17 cellular contexts compared by ENCODE assay signal in genomic region chr19:29634731-29635130, GRCh38. TPM values are rescaled to one million over a fixed set of nuclear protein-coding genes. Genes with fewer than 3 reads are reported as not detected.
DNase-seq lines count a peak whose midpoint lies in the region; ATAC-seq and TF ChIP-seq lines count a peak whose summit lies in the region.
"Had no signal": no experiment of that assay in that cellular context is flagged by ENCODE, and none has a peak within 500 bp of the region (broad histone marks: within the 10 kb centered on the region; RNA-seq: fewer than 3 reads in every experiment).

No MANE protein-coding gene starts in this region.

- H3K9me3 ChIP-seq in SK-N-SH (no peaks in the 10 kb centered on the region), BLaER1 (no peaks in the 10 kb centered on the region), neuronal stem cell (replicated peaks in 1 of 2; ENCODE audit: control insufficient read depth in 2 of 2, insufficient read depth in 1 of 2, low read depth in 1 of 2, low read length in 2 of 2) (no peaks in the 10 kb centered on the region)
- H3K9me3 ChIP-seq: A549, HAP-1 had no signal

- H3K4me3 Mint-ChIP-seq in chondrocyte (ENCODE audit: unreplicated experiment): no peak overlapping the region
- H3K4me3 Mint-ChIP-seq: CD8-positive, alpha-beta T cell had no signal

- no peak overlapping the region for H3K14ac ChIP-seq in neuronal stem cell (ENCODE audit: low read length)

- H3K36me3 ChIP-seq in SK-N-SH (replicated peaks in 1 of 2; ENCODE audit: control insufficient read depth in 1 of 2, insufficient read depth in 2 of 2, low read length in 1 of 2) (no peaks in the 10 kb centered on the region), BLaER1 (no peaks in the 10 kb centered on the region), neuronal stem cell (replicated peaks in 1 of 2; ENCODE audit: control insufficient read depth in 2 of 2, insufficient read depth in 2 of 2, low read length in 2 of 2) (no peaks in the 10 kb centered on the region)
- H3K36me3 ChIP-seq: HAP-1 had no signal

- H3K4ac ChIP-seq in neuronal stem cell (ENCODE audit: low read length): no peak overlapping the region

- H3K23ac ChIP-seq in neuronal stem cell (ENCODE audit: low read depth, low read length, poor library complexity): no peak overlapping the region

- H2BK15ac ChIP-seq in neuronal stem cell (ENCODE audit: low read length): no peak overlapping the region

- H3K9me2 ChIP-seq in SK-N-SH: no peaks in the 10 kb centered on the region

- no peak overlapping the region for H2BK12ac ChIP-seq in neuronal stem cell (ENCODE audit: low read length)

- H3K4me2 ChIP-seq in SK-N-SH (no peak overlapping the region), BLaER1 (peak overlapping the region; percentile 48), neuronal stem cell (ENCODE audit: insufficient read depth, low read length, poor library complexity, severe bottlenecking) (no peak overlapping the region)
- H3K4me2 ChIP-seq: A549 had no signal

- H3K27ac Mint-ChIP-seq in chondrocyte (ENCODE audit: unreplicated experiment): no peak overlapping the region
- H3K27ac Mint-ChIP-seq: CD8-positive, alpha-beta T cell had no signal

- POLR2A ChIA-PET in SK-N-SH (lab: Yijun Ruan, JAX): interaction anchor here (0.5 kb wide), 1 partner anchor 1513 kb away, joined by 3 read pairs; no protein-coding TSS in a partner anchor

- CTCF ChIA-PET in SK-N-SH (lab: Yijun Ruan, JAX): interaction anchor here (1.7 to 2.6 kb wide), 3 partner anchors 24 to 82 kb away, joined by 5 to 9 read pairs (median 8); no protein-coding TSS in a partner anchor

- no peak for TF ChIP-seq RAD21 in SK-N-SH (IDR thresholded peaks at IDR 0.05; ENCODE audit: low read length)

- no peaks in the 10 kb centered on the region for H3K4me1 ChIP-seq in SK-N-SH (ENCODE audit: control insufficient read depth in 1 of 2, insufficient read depth in 2 of 2, low read depth in 1 of 2, low read length in 1 of 2)
- peaks cover 61% of the 10 kb centered on the region for H3K4me1 ChIP-seq in BLaER1
- peaks cover 0 to 2% of the 10 kb centered on the region in 2 donors for H3K4me1 ChIP-seq in neuronal stem cell (ENCODE audit: control insufficient read depth in 2 of 2, insufficient read depth in 1 of 2, low read depth in 1 of 2, low read length in 2 of 2)
- H3K4me1 ChIP-seq: A549, HAP-1 had no signal

- no peaks in the 10 kb centered on the region for H3K27me3 Mint-ChIP-seq in chondrocyte (ENCODE audit: low read depth)

- H4K91ac ChIP-seq in neuronal stem cell (ENCODE audit: low read depth, low read length, poor library complexity): no peak overlapping the region

- no peak for ATAC-seq in SK-N-SH treated with all-trans-retinoic acid at 6 μM for 48 hours
- no peak for ATAC-seq in GM18511 (IDR thresholded peaks at IDR 0.05; ENCODE audit: unreplicated experiment)
- ATAC-seq: A549; CD8-positive, alpha-beta T cell; HepG2 had no signal

- H2AK5ac ChIP-seq in neuronal stem cell (ENCODE audit: low read depth, low read length): no peak overlapping the region

- peak overlapping the region; percentile 45 for H2BK5ac ChIP-seq in neuronal stem cell (ENCODE audit: low read length)

- no peak overlapping the region for H3K4me3 ChIP-seq in SK-N-SH (ENCODE audit: low read depth in 2 of 2, low read length in 1 of 2)
- no peak overlapping the region for H3K4me3 ChIP-seq in BLaER1
- H3K4me3 ChIP-seq in neuronal stem cell (ENCODE audit: low read length in 2 of 2): no peak overlapping the region
- H3K4me3 ChIP-seq: A549, HAP-1 had no signal

- H3K18ac ChIP-seq in neuronal stem cell (ENCODE audit: low read length): no peak overlapping the region

- no peaks in the 10 kb centered on the region; the same call in 1 of the 2 replicates for H3K27me3 ChIP-seq in SK-N-SH (ENCODE audit: insufficient read depth)
- H3K27me3 ChIP-seq in BLaER1: no peaks in the 10 kb centered on the region
- H3K27me3 ChIP-seq in neuronal stem cell (ENCODE audit: control insufficient read depth in 3 of 3, insufficient read depth in 3 of 3, low read depth in 1 of 3, low read length in 3 of 3): peaks cover 0 to 12% (median 0%) of the 10 kb centered on the region in 3 experiments

- H3K27ac ChIP-seq in SK-N-SH (ENCODE audit: low read depth in 2 of 2, low read length in 1 of 2) (no peak overlapping the region), BLaER1 (no peak overlapping the region), neuronal stem cell (replicated peaks; ENCODE audit: low read length) (no peak overlapping the region)
- H3K27ac ChIP-seq: 22Rv1, A549 had no signal

- H2BK120ac ChIP-seq in neuronal stem cell (ENCODE audit: low read depth, low read length): no peak overlapping the region

- H3K9ac ChIP-seq in SK-N-SH (no peak overlapping the region), BLaER1 (no peak overlapping the region), neuronal stem cell (ENCODE audit: low read depth, low read length, poor library complexity) (no peak overlapping the region)

- peaks cover 3% of the 10 kb centered on the region for H3K9me3 Mint-ChIP-seq in chondrocyte (ENCODE audit: low read depth)
- H3K9me3 Mint-ChIP-seq: CD8-positive, alpha-beta T cell had no signal

- DNase-seq in SK-N-SH (peak; percentile 3), chondrocyte (ENCODE audit: low spot score) (peak; percentile 30), neuronal stem cell (ENCODE audit: low spot score) (no peak), NCI-H524 (lab: John Stamatoyannopoulos, UW) (no peak)
- DNase-seq: AML-193; Calu3; CD8-positive, alpha-beta T cell; DMS79 treated with DMSO at 0.1 percent for 48 hours; GF-D8; GOT3 had no signal

- no peaks in the 10 kb centered on the region for H3F3A ChIP-seq in SK-N-SH (replicated peaks; ENCODE audit: insufficient read depth)

- no peaks in the 10 kb centered on the region for H3K36me3 Mint-ChIP-seq in chondrocyte (ENCODE audit: low read depth)
- H3K36me3 Mint-ChIP-seq: CD8-positive, alpha-beta T cell had no signal

- no peaks in the 10 kb centered on the region for H3K79me2 ChIP-seq in SK-N-SH (ENCODE audit: insufficient read depth)

- WGBS in SK-N-SH (ENCODE audit: low lambda C conversion rate): 17% methylated on average over 3 of the region's 3 CpGs
- no CpG with 5 or more reads among the region's 3 CpGs for WGBS in neuronal stem cell (ENCODE audit: extremely low coverage in 2 of 2, insufficient read length in 2 of 2, insufficient replicate concordance in 1 of 2), 2 donors

- no peaks in the 10 kb centered on the region for H3K79me1 ChIP-seq in neuronal stem cell (ENCODE audit: low read depth, low read length)

- peaks cover 2% of the 10 kb centered on the region for H3K4me1 Mint-ChIP-seq in chondrocyte (ENCODE audit: low read depth)

- no peak for TF ChIP-seq CTCF in SK-N-SH (IDR thresholded peaks at IDR 0.05)
- TF ChIP-seq CTCF in chondrocyte (IDR thresholded peaks at IDR 0.05): no peak

- no peak overlapping the region for H4K8ac ChIP-seq in neuronal stem cell (ENCODE audit: low read depth, low read length)

- no peak for TF ChIP-seq EP300 in SK-N-SH (IDR thresholded peaks at IDR 0.05; ENCODE audit: borderline replicate concordance in 1 of 2, low read depth in 1 of 2, low read length in 1 of 2)

- H4K20me1 ChIP-seq in SK-N-SH (ENCODE audit: insufficient read depth): no peaks in the 10 kb centered on the region
- H4K20me1 ChIP-seq in BLaER1: no peaks in the 10 kb centered on the region

- H2AFZ ChIP-seq in SK-N-SH (ENCODE audit: low read depth) (no peak overlapping the region), neuronal stem cell (ENCODE audit: low read length) (no peak overlapping the region)

TF ChIP-seq in SK-N-SH, 30 proteins besides CTCF, POLR2A, EP300 and RAD21 (continues in another document):
- TF ChIP-seq IRF3 (IDR thresholded peaks at IDR 0.05; ENCODE audit: low read depth, low read length): no peak
- TF ChIP-seq RFX5 (IDR thresholded peaks at IDR 0.05; ENCODE audit: low read length): no peak
- no peak for TF ChIP-seq NRF1 (IDR thresholded peaks at IDR 0.05; ENCODE audit: low read depth, low read length)
- TF ChIP-seq TAF1 (IDR thresholded peaks at IDR 0.05; ENCODE audit: borderline replicate concordance, low read depth, low read length): no peak

TF ChIP-seq in SK-N-SH treated with all-trans-retinoic acid at 6 μM for 48 hours, 23 proteins besides CTCF, POLR2A, EP300 and RAD21:
- TF ChIP-seq TOX (CRISPR knock-in tag; IDR thresholded peaks at IDR 0.05; ENCODE audit: borderline replicate concordance) (no peak), OSR1 (CRISPR knock-in tag; IDR thresholded peaks at IDR 0.05) (no peak), SNAI2 (CRISPR knock-in tag; IDR thresholded peaks at IDR 0.05) (no peak), ZNF565 (CRISPR knock-in tag; conservative IDR thresholded peaks at IDR 0.05; ENCODE audit: low read depth) (no peak), ESRRG (CRISPR knock-in tag; IDR thresholded peaks at IDR 0.05) (no peak), CSDC2 (CRISPR knock-in tag; IDR thresholded peaks at IDR 0.05) (no peak), PPARA (CRISPR knock-in tag; IDR thresholded peaks at IDR 0.05; ENCODE audit: borderline replicate concordance) (no peak)
TF ChIP-seq in SK-N-SH treated with all-trans-retinoic acid at 6 μM for 48 hours: peak in this region for 0.

RNA-seq across cellular contexts. Expression of gene POP4, which starts 28.6 kb away (rescaled TPM):
- 67.7 and 75.4 TPM in 2 replicates for polyA plus RNA-seq in SK-N-SH (2012; rRNA removed)
- polyA plus RNA-seq in SK-N-SH (2012; cell fraction: cytosol; rRNA removed): 64.9 and 76.8 TPM in 2 replicates
- 80.4 and 105 TPM in 2 replicates for polyA plus RNA-seq in SK-N-SH (2012; cell fraction: nucleus; rRNA removed)
- 49.0 to 71.1 TPM (median 49.4 TPM) in 3 replicates for total RNA-seq in chondrocyte
- 56.9 TPM for polyA plus RNA-seq in neuronal stem cell (2013, experiment 1 of 2)
- 56.6 TPM for polyA plus RNA-seq in neuronal stem cell (2013, experiment 2 of 2)

RNA-seq across cellular contexts. Expression of gene PLEKHF1, which starts 30.5 kb away (rescaled TPM):
- polyA plus RNA-seq in SK-N-SH (2012; rRNA removed): 3.9 TPM in 2 replicates
- 1.4 and 2.3 TPM in 2 replicates for polyA plus RNA-seq in SK-N-SH (2012; cell fraction: cytosol; rRNA removed)
- polyA plus RNA-seq in SK-N-SH (2012; cell fraction: nucleus; rRNA removed): 6.4 and 8.0 TPM in 2 replicates
- 10.1 to 29.4 TPM (median 28.6 TPM) in 3 replicates for total RNA-seq in chondrocyte
- 1.0 TPM for polyA plus RNA-seq in neuronal stem cell (2013, experiment 1 of 2)
- 0.96 TPM for polyA plus RNA-seq in neuronal stem cell (2013, experiment 2 of 2)

Comparison
In these comparisons a context has a peak if more than half of its experiments do, and no peak if none do; other contexts are left out.
1. DNase-seq: peak in SK-N-SH (single experiment) and chondrocyte (single experiment); none in neuronal stem cell (single experiment) and NCI-H524 (0 of 2).